ENCODE assay signal across 1 cellular context in the genomic region with DNA sequence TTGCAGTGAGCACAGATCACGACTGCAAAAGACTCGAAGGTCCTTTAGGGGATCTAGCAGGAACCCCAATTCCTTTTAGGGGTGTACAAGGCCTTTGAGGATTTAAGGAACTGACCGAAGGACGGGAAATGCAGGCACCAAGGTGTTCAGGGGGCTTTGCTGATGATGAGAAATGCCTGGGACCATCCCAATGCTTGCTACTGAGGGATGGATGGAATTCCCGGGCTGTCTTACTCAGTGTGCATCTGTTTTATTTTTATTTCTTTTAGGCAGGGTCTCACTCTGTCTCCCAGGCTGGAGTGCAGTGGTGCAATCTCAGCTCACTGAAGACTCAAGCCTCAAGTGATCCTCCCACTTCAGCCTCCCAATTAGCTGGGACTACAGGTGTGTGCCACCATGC.
TF ChIP-seq lines count a peak whose summit lies in the region.

No MANE protein-coding gene starts in this region.

TF ChIP-seq in H1, 55 proteins besides CTCF, POLR2A, EP300 and RAD21:
- TF ChIP-seq RBBP5 (IDR thresholded peaks at IDR 0.05; ENCODE audit: borderline replicate concordance, low read depth, low read length) (no peak), POU5F1 (IDR thresholded peaks at IDR 0.05; ENCODE audit: low read depth, low read length) (no peak), CBX5 (IDR thresholded peaks at IDR 0.05; ENCODE audit: low read depth, low read length) (no peak), EZH2 (IDR thresholded peaks at IDR 0.05; ENCODE audit: low read depth, low read length, severe bottlenecking) (no peak), KDM1A (IDR thresholded peaks at IDR 0.05; ENCODE audit: borderline replicate concordance, low read length) (no peak), CTBP2 (IDR thresholded peaks at IDR 0.05; ENCODE audit: borderline replicate concordance, insufficient read depth, insufficient read length, low read length) (no peak), CEBPB (IDR thresholded peaks at IDR 0.05; ENCODE audit: low read depth, low read length) (no peak), SP2 (IDR thresholded peaks at IDR 0.05; ENCODE audit: low read length) (no peak), GABPA (IDR thresholded peaks at IDR 0.05; ENCODE audit: borderline replicate concordance, insufficient read depth, low read length) (no peak), ASH2L (IDR thresholded peaks at IDR 0.05; ENCODE audit: low read length) (no peak), CHD1 (IDR thresholded peaks at IDR 0.05; ENCODE audit: low read depth, low read length) (no peak), JUND (IDR thresholded peaks at IDR 0.05; ENCODE audit: low read length) (no peak), BCL11A (IDR thresholded peaks at IDR 0.05; ENCODE audit: low read depth in 2 of 2, low read length in 2 of 2) (no peak), POLR2AphosphoS5 (IDR thresholded peaks at IDR 0.05; ENCODE audit: low read depth, low read length) (no peak), FOSL1 (IDR thresholded peaks at IDR 0.05; ENCODE audit: insufficient read depth, low read depth, low read length) (no peak), RFX5 (IDR thresholded peaks at IDR 0.05; ENCODE audit: borderline replicate concordance, low read depth, low read length) (no peak), PHF8 (conservative IDR thresholded peaks at IDR 0.05; ENCODE audit: low read depth, low read length) (no peak), CHD7 (IDR thresholded peaks at IDR 0.05; ENCODE audit: insufficient replicate concordance, low read length) (no peak), BACH1 (IDR thresholded peaks at IDR 0.05; ENCODE audit: low read length) (no peak)
- TF ChIP-seq, protein P1, sequence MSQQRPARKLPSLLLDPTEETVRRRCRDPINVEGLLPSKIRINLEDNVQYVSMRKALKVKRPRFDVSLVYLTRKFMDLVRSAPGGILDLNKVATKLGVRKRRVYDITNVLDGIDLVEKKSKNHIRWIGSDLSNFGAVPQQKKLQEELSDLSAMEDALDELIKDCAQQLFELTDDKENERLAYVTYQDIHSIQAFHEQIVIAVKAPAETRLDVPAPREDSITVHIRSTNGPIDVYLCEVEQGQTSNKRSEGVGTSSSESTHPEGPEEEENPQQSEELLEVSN (IDR thresholded peaks at IDR 0.05): no peak
